Comparison of ENCODE assay signal across 8 cellular contexts in genomic region chr9:127122176-127123151, GRCh38. TPM values are rescaled to one million over a fixed set of nuclear protein-coding genes. Genes with fewer than 3 reads are reported as not detected.
DNase-seq lines count a peak whose midpoint lies in the region; ATAC-seq and TF ChIP-seq lines count a peak whose summit lies in the region.

A gene with protein sequence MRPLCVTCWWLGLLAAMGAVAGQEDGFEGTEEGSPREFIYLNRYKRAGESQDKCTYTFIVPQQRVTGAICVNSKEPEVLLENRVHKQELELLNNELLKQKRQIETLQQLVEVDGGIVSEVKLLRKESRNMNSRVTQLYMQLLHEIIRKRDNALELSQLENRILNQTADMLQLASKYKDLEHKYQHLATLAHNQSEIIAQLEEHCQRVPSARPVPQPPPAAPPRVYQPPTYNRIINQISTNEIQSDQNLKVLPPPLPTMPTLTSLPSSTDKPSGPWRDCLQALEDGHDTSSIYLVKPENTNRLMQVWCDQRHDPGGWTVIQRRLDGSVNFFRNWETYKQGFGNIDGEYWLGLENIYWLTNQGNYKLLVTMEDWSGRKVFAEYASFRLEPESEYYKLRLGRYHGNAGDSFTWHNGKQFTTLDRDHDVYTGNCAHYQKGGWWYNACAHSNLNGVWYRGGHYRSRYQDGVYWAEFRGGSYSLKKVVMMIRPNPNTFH (minus strand): TSS chr9:127122635. CDS start chr9:127108731, 13,904 bp downstream.

- no peak within 1 kb of the TSS for H3K23ac ChIP-seq in H9 (ENCODE audit: insufficient read length, low read depth, low read length)

- H3K4me3 Mint-ChIP-seq in H9: peak within 1 kb of the TSS; percentile 78 to 91

- no peak within 1 kb of the TSS for H2BK5ac ChIP-seq in H9 (ENCODE audit: insufficient read length, low read length)

- H2BK12ac ChIP-seq in H9 (ENCODE audit: insufficient read length, low read depth, low read length): no peak within 1 kb of the TSS

- peaks cover 11% of the 10 kb centered on the region for H3K27me3 Mint-ChIP-seq in H9 (ENCODE audit: low read depth)

- H3K4me3 ChIP-seq in duodenal mucosa (ENCODE audit: low read depth in 1 of 2, low read length in 2 of 2): peak within 1 kb of the TSS; percentile 38 to 61

- no peak within 1 kb of the TSS for H3K4ac ChIP-seq in H9 (ENCODE audit: low read depth, low read length)

- no peak within 1 kb of the TSS for H3K56ac ChIP-seq in H9 (ENCODE audit: insufficient read length, low read depth, low read length)

- TF ChIP-seq CTCF in H9 (conservative IDR thresholded peaks at IDR 0.05): no peak

- H3K9me3 Mint-ChIP-seq in H9: no peaks in the 10 kb centered on the region; a peak in 2 of 5 replicates

- H2AFZ ChIP-seq in H9 (ENCODE audit: low read length): no peak within 1 kb of the TSS

- H2BK20ac ChIP-seq in H9 (ENCODE audit: low read depth, low read length, poor library complexity, severe bottlenecking): no peak within 1 kb of the TSS

- in situ Hi-C loops in Caki2 (cut with HindIII; ENCODE audit: low pct_unique_long_range_greater_than_20kb, low sequenced_read_pairs): no loop called here

- ATAC-seq in left colon (peak; percentile 72), GM21619 (IDR thresholded peaks at IDR 0.05; ENCODE audit: unreplicated experiment) (no peak)

- H3K79me1 ChIP-seq in H9 (ENCODE audit: insufficient read depth, low read depth, low read length, poor library complexity, severe bottlenecking): no peaks in the 10 kb centered on the region

- H3K4me1 Mint-ChIP-seq in H9: peaks cover 34 to 37% of the 10 kb centered on the region in 2 experiments

- H3K79me2 ChIP-seq in H9 (ENCODE audit: insufficient read depth, low read length): no peaks in the 10 kb centered on the region

- H2AK5ac ChIP-seq in H9 (ENCODE audit: insufficient read length, low read length): no peak within 1 kb of the TSS

- H4K8ac ChIP-seq in H9 (replicated peaks; ENCODE audit: insufficient read length, low read depth, low read length): no peak within 1 kb of the TSS

- H4K20me1 ChIP-seq in H9 (ENCODE audit: control insufficient read depth, insufficient read depth, insufficient read length): no peaks in the 10 kb centered on the region

- H3K27ac Mint-ChIP-seq in H9: peak within 1 kb of the TSS in 2 of 3 experiments; percentile 24 to 79; a peak in 3 of 7 replicates

- H3K23me2 ChIP-seq in H9 (ENCODE audit: insufficient read length, low read depth, low read length, poor library complexity, severe bottlenecking): peaks cover 10% of the 10 kb centered on the region

- no CpG with 5 or more reads among the region's 48 CpGs for WGBS in H9 (ENCODE audit: extremely low coverage, insufficient read length, low lambda C conversion rate)

- peak within 1 kb of the TSS; percentile 57 for H3K4me2 ChIP-seq in H9 (ENCODE audit: insufficient read depth, insufficient read length, low read length)

- H3K36me3 Mint-ChIP-seq in H9 (ENCODE audit: insufficient read depth in 1 of 3, low read depth in 3 of 3): peaks cover 0 to 15% (median 0%) of the 10 kb centered on the region in 3 experiments; a peak in 4 of 7 replicates

- H3K18ac ChIP-seq in H9 (ENCODE audit: insufficient read length, low read depth, low read length): peak within 1 kb of the TSS; percentile 43

- H2BK120ac ChIP-seq in H9 (ENCODE audit: low read depth, low read length, poor library complexity, severe bottlenecking): no peak within 1 kb of the TSS

- H2BK15ac ChIP-seq in H9 (ENCODE audit: low read depth, low read length): no peak within 1 kb of the TSS

- H3K9ac ChIP-seq in H9 (ENCODE audit: extremely low read depth, insufficient read length, low read length) (peak within 1 kb of the TSS; percentile 13), duodenal mucosa (ENCODE audit: low read depth in 1 of 2, low read length in 2 of 2) (peak within 1 kb of the TSS; percentile 51 to 70)

- no peak within 1 kb of the TSS for H4K5ac ChIP-seq in H9 (ENCODE audit: insufficient read length, low read depth, low read length)

- peak; percentile 84 for DNase-seq in Caki2 (ENCODE audit: low read depth)
- peak; percentile 97 for DNase-seq in H9
- DNase-seq in RPMI7951 (ENCODE audit: low read depth): peak; percentile 97
- peak; percentile 57 to 84 for DNase-seq in left colon
- peak; percentile 79 for DNase-seq in smooth muscle cell of the brain vasculature (ENCODE audit: low read depth, low spot score)
- no peak for DNase-seq in HUDEP-2 (lab: John Stamatoyannopoulos, UW; ENCODE audit: unreplicated experiment in 76 of 76)

- intact Hi-C loops in left colon (cut with DNase I, micrococcal nuclease): loop anchor here in 1 of 2 donors (10.0 kb wide), 1 partner anchor 62 kb away; no protein-coding TSS in a partner anchor

- H3K36me3 ChIP-seq in duodenal mucosa (ENCODE audit: control insufficient read depth in 1 of 2, insufficient read depth in 2 of 2, low read length in 2 of 2): peaks cover 0 to 13% of the 10 kb centered on the region in 2 donors

- no peak within 1 kb of the TSS for H3K27ac ChIP-seq in H9 (ENCODE audit: insufficient read length, low read depth, low read length)
- H3K27ac ChIP-seq in duodenal mucosa (ENCODE audit: low read depth, low read length): peak within 1 kb of the TSS; percentile 67

- H3K9me3 ChIP-seq in H9 (ENCODE audit: control insufficient read depth, low read depth, low read length) (no peaks in the 10 kb centered on the region), duodenal mucosa (ENCODE audit: control insufficient read depth in 1 of 2, low read length in 2 of 2) (no peaks in the 10 kb centered on the region)

- H3K27me3 ChIP-seq in H9 (ENCODE audit: insufficient read depth, low read length) (no peaks in the 10 kb centered on the region), duodenal mucosa (ENCODE audit: control insufficient read depth in 1 of 2, insufficient read depth in 2 of 2, low read length in 2 of 2) (no peaks in the 10 kb centered on the region)

- H3T11ph ChIP-seq in H9 (ENCODE audit: low read length): no peak within 1 kb of the TSS

- H3K4me1 ChIP-seq in H9 (ENCODE audit: insufficient read depth, low read length) (no peaks in the 10 kb centered on the region; the same call in 1 of the 2 replicates), duodenal mucosa (ENCODE audit: control insufficient read depth in 1 of 2, insufficient read depth in 2 of 2, low read length in 2 of 2) (peaks cover 7 to 27% of the 10 kb centered on the region in 2 donors)

- peak within 1 kb of the TSS; percentile 60 for H3K14ac ChIP-seq in H9 (ENCODE audit: insufficient read depth, low read length)

- H4K91ac ChIP-seq in H9 (ENCODE audit: insufficient read length, low read depth, low read length): no peak within 1 kb of the TSS

RNA-seq across cellular contexts. Expression of the gene that starts here (rescaled TPM):
- total RNA-seq in Caki2 (2014; rRNA removed; shearing (Covaris generic); ENCODE audit: low replicate concordance): 1.0 and 1.1 TPM in 2 replicates
- total RNA-seq in H9 (2021) (4.8 and 5.1 TPM in 2 replicates), left colon (10 to 100 TPM in 1 of 2 donors, 1 to 10 TPM in 1; 6.0 to 12.0 TPM)
- 36.3 and 47.8 TPM in 2 replicates for total RNA-seq in RPMI7951 (2014; rRNA removed; shearing (Covaris generic))

Comparison
In these comparisons a context has a peak if more than half of its experiments do, and no peak if none do; other contexts are left out.
1. DNase-seq: peak in Caki2 (single experiment), H9 (single experiment), RPMI7951 (single experiment), left colon (2 of 2) and smooth muscle cell of the brain vasculature (single experiment); none in HUDEP-2 (0 of 76).